Comparison of ENCODE assay signal across 1 cellular context in genomic region chr1:26721669-26722355, GRCh38.
A peak's percentile ranks its signal among the peaks of the same experiment; 100 is the strongest.
TF ChIP-seq lines count a peak whose summit lies in the region.

No MANE protein-coding gene starts in this region.

TF ChIP-seq in K562, 482 proteins besides CTCF, POLR2A, EP300 and RAD21 (continued from another document and continues in another):
- TF ChIP-seq ZBTB40 (IDR thresholded peaks at IDR 0.05) = no peak
- no peak for TF ChIP-seq ZBTB40 (CRISPR knock-in tag; IDR thresholded peaks at IDR 0.05)
- no peak for TF ChIP-seq PHF21A (IDR thresholded peaks at IDR 0.05; ENCODE audit: borderline replicate concordance, low read depth)
- TF ChIP-seq SMARCE1 (IDR thresholded peaks at IDR 0.05) = peak; percentile 84
- TF ChIP-seq KHSRP (IDR thresholded peaks at IDR 0.05) = peak; percentile 56; the same call in 1 of the 2 replicates
- TF ChIP-seq PML (IDR thresholded peaks at IDR 0.05; ENCODE audit: low read length) = peak; percentile 84
- peak; percentile 96 for TF ChIP-seq CBFA2T3 (IDR thresholded peaks at IDR 0.05)
- no peak for TF ChIP-seq SREBF1 (IDR thresholded peaks at IDR 0.05; ENCODE audit: borderline replicate concordance, low read depth, low read length)
- peak; percentile 18; the same call in 1 of the 2 replicates for TF ChIP-seq ZNF354B (CRISPR knock-in tag; IDR thresholded peaks at IDR 0.05)
- TF ChIP-seq ZNF592 (IDR thresholded peaks at IDR 0.05) = 0 out of 2 replicates have a peak, but pooled peaks have one; percentile 29
- no peak for TF ChIP-seq RERE (CRISPR knock-in tag; IDR thresholded peaks at IDR 0.05; ENCODE audit: borderline replicate concordance)
- TF ChIP-seq USF1 (CRISPR knock-in tag; IDR thresholded peaks at IDR 0.05) = no peak
- TF ChIP-seq SPI1 (IDR thresholded peaks at IDR 0.05; ENCODE audit: borderline replicate concordance, low read depth, low read length) = peak; percentile 61; the same call in 1 of the 2 replicates
- no peak for TF ChIP-seq MXD1 (CRISPR knock-in tag; IDR thresholded peaks at IDR 0.05; ENCODE audit: borderline replicate concordance, poor library complexity, severe bottlenecking)
- no peak for TF ChIP-seq CHD4 (IDR thresholded peaks at IDR 0.05; ENCODE audit: insufficient read depth, insufficient replicate concordance, low read depth, low read length, poor library complexity, severe bottlenecking)
- peak; percentile 86 to 90 for TF ChIP-seq KDM1A (IDR thresholded peaks at IDR 0.05)
- TF ChIP-seq HBP1 (CRISPR knock-in tag; IDR thresholded peaks at IDR 0.05) = no peak
